In genomic region chr15:94231728-94232086, GRCh38 we compare ENCODE assay signal across 8 cellular contexts. TPM values are rescaled to one million over a fixed set of nuclear protein-coding genes. Genes with fewer than 3 reads are reported as not detected.
DNase-seq lines count a peak whose midpoint lies in the region; ATAC-seq lines count a peak whose summit lies in the region.

No MANE protein-coding gene starts in this region.

- peak overlapping the region; percentile 29 for H3K4me3 ChIP-seq in CD4-positive, CD25-positive, alpha-beta regulatory T cell (ENCODE audit: low read depth, low read length)

- H3K27ac ChIP-seq in CD4-positive, CD25-positive, alpha-beta regulatory T cell (ENCODE audit: insufficient read depth, low read length, poor library complexity, severe bottlenecking) = peak overlapping the region; percentile 1

- ATAC-seq in CD4-positive, CD25-positive, alpha-beta regulatory T cell (ENCODE audit: low read depth in 2 of 2) = peak in 1 of 2 donors; percentile 5
- peak; percentile 3 for ATAC-seq in GM21360 (IDR thresholded peaks at IDR 0.05; ENCODE audit: unreplicated experiment)
- ATAC-seq in activated T-helper 17 cell treated with anti-CD3 and anti-CD28 coated beads, Interleukin-2, amount 50 U/mL, for 72 hours (replicated peaks) = peak; percentile 6

- H3K9me3 ChIP-seq in CD4-positive, CD25-positive, alpha-beta regulatory T cell (ENCODE audit: control insufficient read depth in 2 of 2, low read length in 2 of 2) = no peaks in the 10 kb centered on the region

- peak overlapping the region; percentile 84 to 94 (median 89) for H3K4me3 Mint-ChIP-seq in CD4-positive, CD25-positive, alpha-beta regulatory T cell
- peak overlapping the region; percentile 91 for H3K4me3 Mint-ChIP-seq in activated T-helper 17 cell treated with anti-CD3 and anti-CD28 coated beads, Interleukin-2, amount 50 U/mL, for 72 hours

- no peaks in the 10 kb centered on the region for H3K27me3 ChIP-seq in CD4-positive, CD25-positive, alpha-beta regulatory T cell (ENCODE audit: control insufficient read depth, insufficient read depth, low read length)

- peak overlapping the region; percentile 27 to 77 (median 44) for H3K27ac Mint-ChIP-seq in CD4-positive, CD25-positive, alpha-beta regulatory T cell
- H3K27ac Mint-ChIP-seq in activated T-helper 17 cell treated with anti-CD3 and anti-CD28 coated beads, Interleukin-2, amount 50 U/mL, for 72 hours = no peak overlapping the region

- peaks cover 26 to 36% (median 30%) of the 10 kb centered on the region in 4 donors for H3K4me1 Mint-ChIP-seq in CD4-positive, CD25-positive, alpha-beta regulatory T cell
- peaks cover 29% of the 10 kb centered on the region for H3K4me1 Mint-ChIP-seq in activated T-helper 17 cell treated with anti-CD3 and anti-CD28 coated beads, Interleukin-2, amount 50 U/mL, for 72 hours

- H3K27me3 Mint-ChIP-seq in CD4-positive, CD25-positive, alpha-beta regulatory T cell = no peaks in the 10 kb centered on the region
- H3K27me3 Mint-ChIP-seq in activated T-helper 17 cell treated with anti-CD3 and anti-CD28 coated beads, Interleukin-2, amount 50 U/mL, for 72 hours = no peaks in the 10 kb centered on the region

- H3K36me3 Mint-ChIP-seq in CD4-positive, CD25-positive, alpha-beta regulatory T cell = peaks cover 2% of the 10 kb centered on the region
- peaks cover 6% of the 10 kb centered on the region for H3K36me3 Mint-ChIP-seq in activated T-helper 17 cell treated with anti-CD3 and anti-CD28 coated beads, Interleukin-2, amount 50 U/mL, for 72 hours (ENCODE audit: low read depth)

- peaks cover 22% of the 10 kb centered on the region for H3K4me1 ChIP-seq in CD4-positive, CD25-positive, alpha-beta regulatory T cell (ENCODE audit: control insufficient read depth, insufficient read depth, low read length, poor library complexity, severe bottlenecking)

- peaks cover 0 to 1% (median 0%) of the 10 kb centered on the region in 7 donors for H3K9me3 Mint-ChIP-seq in CD4-positive, CD25-positive, alpha-beta regulatory T cell
- H3K9me3 Mint-ChIP-seq in activated T-helper 17 cell treated with anti-CD3 and anti-CD28 coated beads, Interleukin-2, amount 50 U/mL, for 72 hours = peaks cover 3% of the 10 kb centered on the region

- H3K36me3 ChIP-seq in CD4-positive, CD25-positive, alpha-beta regulatory T cell (ENCODE audit: control insufficient read depth, insufficient read depth, low read length) = no peaks in the 10 kb centered on the region

- no peak for DNase-seq in CD4-positive, CD25-positive, alpha-beta regulatory T cell
- DNase-seq in HPDE6-E6E7 (ENCODE audit: extremely low spot score) (peak; percentile 28), iPS DF 4.7 (ENCODE audit: extremely low read depth, low spot score) (peak; percentile 11), EL (no peak), NCI-H524 (lab: John Stamatoyannopoulos, UW) (no peak)
- peak; percentile 52 for DNase-seq in stimulated activated CD8-positive, alpha-beta memory T cell treated with anti-CD3 and anti-CD28 coated beads, Interleukin-4, amount 100 ng/mL, for 48 hours

RNA-seq across cellular contexts. Expression of gene MCTP2, which starts 0.3 kb away (rescaled TPM):
- 6.4 TPM for total RNA-seq in CD4-positive, CD25-positive, alpha-beta regulatory T cell
- 1 to 10 TPM; 1.1 to 3.2 (median 2.2) TPM for polyA plus RNA-seq in CD4-positive, CD25-positive, alpha-beta regulatory T cell
- total RNA-seq in activated T-helper 17 cell treated with anti-CD3 and anti-CD28 coated beads, Interleukin-2, amount 50 U/mL, for 72 hours = 10 to 100 TPM; 19.6 to 32.9 TPM

Comparison
In these comparisons a context has a peak if more than half of its experiments do, and no peak if none do; other contexts are left out.
1. DNase-seq: peak in HPDE6-E6E7 (single experiment), iPS DF 4.7 (single experiment) and stimulated activated CD8-positive, alpha-beta memory T cell treated with anti-CD3 and anti-CD28 coated beads, Interleukin-4, amount 100 ng/mL, for 48 hours (single experiment); none in CD4-positive, CD25-positive, alpha-beta regulatory T cell (0 of 3), EL (single experiment) and NCI-H524 (0 of 2).